In genomic region chr22:29654420-29654819, GRCh38 we compare ENCODE assay signal across 17 cellular contexts. TPM values are rescaled to one million over a fixed set of nuclear protein-coding genes. Genes with fewer than 3 reads are reported as not detected.
A peak's percentile ranks its signal among the peaks of the same experiment; 100 is the strongest.
DNase-seq lines count a peak whose midpoint lies in the region; TF ChIP-seq lines count a peak whose summit lies in the region.
"Had no signal": no experiment of that assay in that cellular context is flagged by ENCODE, and none has a peak within 500 bp of the region (broad histone marks: within the 10 kb centered on the region; RNA-seq: fewer than 3 reads in every experiment).

No MANE protein-coding gene starts in this region.

- H3K27ac Mint-ChIP-seq in progenitor cell of endocrine pancreas, result no peak overlapping the region
- H3K27ac Mint-ChIP-seq in nephron progenitor cell, result no peak overlapping the region
- H3K27ac Mint-ChIP-seq: CD8-positive, alpha-beta T cell had no signal

- no peaks in the 10 kb centered on the region for H3K9me3 ChIP-seq in parathyroid adenoma (ENCODE audit: control insufficient read depth, low read length)
- H3K9me3 ChIP-seq: BLaER1 treated with 17β-estradiol and CSF1 and Interleukin-3, amounts not matched to agents 10 nM and 100 nM; HAP-1 had no signal

- H3K4me1 ChIP-seq in mesendoderm (ENCODE audit: control insufficient read depth, low read depth, low read length), result peaks cover 2% of the 10 kb centered on the region
- peaks cover 28% of the 10 kb centered on the region for H3K4me1 ChIP-seq in parathyroid adenoma

- peaks cover 7% of the 10 kb centered on the region for H3K36me3 Mint-ChIP-seq in progenitor cell of endocrine pancreas (ENCODE audit: insufficient read depth)
- peaks cover 49% of the 10 kb centered on the region for H3K36me3 Mint-ChIP-seq in nephron progenitor cell (ENCODE audit: low read depth)

- no peak overlapping the region for H3K23ac ChIP-seq in mesendoderm (ENCODE audit: low read length)

- H3K18ac ChIP-seq in mesendoderm (ENCODE audit: low read length), result no peak overlapping the region

- in situ Hi-C loops in brain microvascular endothelial cell (cut with HindIII; ENCODE audit: low pct_ligation_motif_present, low sequenced_read_pairs), result no loop called here

- H2BK5ac ChIP-seq in mesendoderm (ENCODE audit: low read length), result no peak overlapping the region

- H3K4me3 ChIP-seq in mesendoderm (ENCODE audit: low read length), result no peak overlapping the region
- H3K4me3 ChIP-seq in parathyroid adenoma (ENCODE audit: low read depth, low read length), result peak overlapping the region; percentile 17
- no peak overlapping the region for H3K4me3 ChIP-seq in brain microvascular endothelial cell (ENCODE audit: low read depth, low read length)
- H3K4me3 ChIP-seq: BLaER1 treated with 17β-estradiol and CSF1 and Interleukin-3, amounts not matched to agents 10 nM and 100 nM; GM12878; GM23248; HAP-1 had no signal

- H3K9ac ChIP-seq in mesendoderm (ENCODE audit: low read length) (no peak overlapping the region), parathyroid adenoma (no peak overlapping the region)
- H3K9ac ChIP-seq: BLaER1 treated with 17β-estradiol and CSF1 and Interleukin-3, amounts not matched to agents 10 nM and 100 nM; GM23248 had no signal

- H3K79me2 ChIP-seq in mesendoderm (ENCODE audit: control insufficient read depth, insufficient read depth, low read length), result no peaks in the 10 kb centered on the region
- H3K79me2 ChIP-seq in parathyroid adenoma, result no peaks in the 10 kb centered on the region

- WGBS in mesendoderm (ENCODE audit: extremely low coverage, insufficient coverage, low lambda C conversion rate), result no CpG with 5 or more reads among the region's 4 CpGs

- no peaks in the 10 kb centered on the region for H3K36me3 ChIP-seq in mesendoderm (ENCODE audit: control insufficient read depth, insufficient read depth, low read length)
- H3K36me3 ChIP-seq in parathyroid adenoma (ENCODE audit: control insufficient read depth, insufficient read depth, low read length), result no peaks in the 10 kb centered on the region
- H3K36me3 ChIP-seq in brain microvascular endothelial cell (replicated peaks), result peaks cover 5% of the 10 kb centered on the region

- H3K4me1 Mint-ChIP-seq in progenitor cell of endocrine pancreas (ENCODE audit: low read depth) (no peaks in the 10 kb centered on the region), nephron progenitor cell (peaks cover 14% of the 10 kb centered on the region)

- no peak overlapping the region for H3K4me2 ChIP-seq in mesendoderm (ENCODE audit: low read length)
- H3K4me2 ChIP-seq in parathyroid adenoma (ENCODE audit: low read length), result peak overlapping the region; percentile 42

- H3K27me3 ChIP-seq in mesendoderm (ENCODE audit: insufficient read depth, low read length, poor library complexity), result no peaks in the 10 kb centered on the region
- no peaks in the 10 kb centered on the region for H3K27me3 ChIP-seq in parathyroid adenoma (ENCODE audit: control insufficient read depth, insufficient read depth, low read length)
- H3K27me3 ChIP-seq in brain microvascular endothelial cell (replicated peaks), result no peaks in the 10 kb centered on the region

- H3K27me3 Mint-ChIP-seq in progenitor cell of endocrine pancreas (no peaks in the 10 kb centered on the region), nephron progenitor cell (ENCODE audit: low read depth, poor library complexity) (peaks cover 17% of the 10 kb centered on the region)

- no peak overlapping the region for H4K8ac ChIP-seq in mesendoderm (ENCODE audit: low read depth, low read length)

- no peak overlapping the region for H2AFZ ChIP-seq in parathyroid adenoma
- H2AFZ ChIP-seq: GM23248 had no signal

- no peak overlapping the region for H3K56ac ChIP-seq in mesendoderm (ENCODE audit: low read length)

- H3K27ac ChIP-seq in VCaP, result peak overlapping the region; percentile 68
- no peak overlapping the region for H3K27ac ChIP-seq in mesendoderm (ENCODE audit: low read depth, low read length)
- peak overlapping the region; percentile 89 for H3K27ac ChIP-seq in parathyroid adenoma
- no peak overlapping the region for H3K27ac ChIP-seq in brain microvascular endothelial cell
- H3K27ac ChIP-seq: BLaER1 treated with 17β-estradiol and CSF1 and Interleukin-3, amounts not matched to agents 10 nM and 100 nM; GM23248 had no signal

- no peak overlapping the region for H2BK120ac ChIP-seq in mesendoderm (ENCODE audit: low read depth, low read length)

- H3K4me3 Mint-ChIP-seq in progenitor cell of endocrine pancreas (ENCODE audit: low read depth) (no peak overlapping the region), nephron progenitor cell (no peak overlapping the region)
- H3K4me3 Mint-ChIP-seq: CD8-positive, alpha-beta T cell had no signal

- H3K9me3 Mint-ChIP-seq in progenitor cell of endocrine pancreas (ENCODE audit: low read depth), result no peaks in the 10 kb centered on the region
- no peaks in the 10 kb centered on the region for H3K9me3 Mint-ChIP-seq in nephron progenitor cell
- H3K9me3 Mint-ChIP-seq: CD8-positive, alpha-beta T cell had no signal

- DNase-seq in NCI-H82 (lab: John Stamatoyannopoulos, UW) (peak; percentile 21), NCI-H82 treated with DMSO at 0.1 percent for 48 hours (lab: John Stamatoyannopoulos, UW; ENCODE audit: unreplicated experiment) (no peak), mesendoderm (peak; percentile 7), progenitor cell of endocrine pancreas (ENCODE audit: low spot score, unreplicated experiment) (no peak), brain microvascular endothelial cell (no peak), nephron progenitor cell (no peak)
- DNase-seq: 8988T; Calu3; CD8-positive, alpha-beta T cell; DND-41; EL; GM23248 had no signal

- no peak overlapping the region for H3K4ac ChIP-seq in mesendoderm (ENCODE audit: low read depth, low read length)

- H2BK15ac ChIP-seq in mesendoderm (replicated peaks; ENCODE audit: low read depth), result no peak overlapping the region

- no peak overlapping the region for H2AK5ac ChIP-seq in mesendoderm (ENCODE audit: low read length)

- TF ChIP-seq CTCF in VCaP (conservative IDR thresholded peaks at IDR 0.05), result no peak
- no peak for TF ChIP-seq CTCF in parathyroid adenoma (IDR thresholded peaks at IDR 0.05)
- no peak for TF ChIP-seq CTCF in progenitor cell of endocrine pancreas (IDR thresholded peaks at IDR 0.05; ENCODE audit: unreplicated experiment)
- no peak for TF ChIP-seq CTCF in brain microvascular endothelial cell (IDR thresholded peaks at IDR 0.05; ENCODE audit: low read depth, low read length, missing control alignments)
- TF ChIP-seq CTCF in nephron progenitor cell (IDR thresholded peaks at IDR 0.05), result no peak

- H4K5ac ChIP-seq in mesendoderm (ENCODE audit: low read length), result no peak overlapping the region

- H3K79me1 ChIP-seq in mesendoderm (ENCODE audit: low read length), result no peaks in the 10 kb centered on the region

RNA-seq across cellular contexts. Expression of gene NF2, which starts 51.0 kb away (rescaled TPM):
- 13.7 TPM for polyA plus RNA-seq in mesendoderm (2013, experiment 1 of 2)
- polyA plus RNA-seq in mesendoderm (2013, experiment 2 of 2), result 13.6 TPM
- total RNA-seq in progenitor cell of endocrine pancreas, result 36.6 and 37.1 TPM in 2 replicates

Comparison
In these comparisons a context has a peak if more than half of its experiments do, and no peak if none do; other contexts are left out.
1. DNase-seq: peak in NCI-H82 (single experiment) and mesendoderm (single experiment); none in NCI-H82 treated with DMSO at 0.1 percent for 48 hours (single experiment), progenitor cell of endocrine pancreas (single experiment), brain microvascular endothelial cell (single experiment) and nephron progenitor cell (single experiment).
2. H3K27ac ChIP-seq: peak in VCaP (single experiment) and parathyroid adenoma (single experiment); none in mesendoderm (single experiment) and brain microvascular endothelial cell (single experiment).